In the genomic region with DNA sequence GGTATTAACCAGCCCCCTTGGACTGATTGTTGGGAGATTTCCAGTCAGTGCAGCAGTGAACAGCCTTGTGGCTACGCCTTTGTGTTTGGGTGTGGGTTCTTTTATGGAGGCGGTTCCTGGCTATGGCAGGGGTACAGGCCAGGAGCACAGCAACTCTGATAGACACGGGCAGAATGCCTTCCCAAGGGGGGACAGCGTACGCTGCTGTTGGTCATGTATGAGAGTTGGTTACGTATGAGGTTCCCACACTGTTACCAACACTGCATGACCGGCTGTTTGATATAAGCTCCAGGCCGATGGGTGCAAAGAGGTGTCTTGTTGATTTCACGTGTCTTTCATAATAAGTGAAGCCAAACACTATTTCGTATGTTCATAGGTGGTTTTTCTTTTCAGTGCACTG, we compare ENCODE assay signal across 1 cellular context.
TF ChIP-seq lines count a peak whose summit lies in the region.

No MANE protein-coding gene starts in this region.

TF ChIP-seq in IMR-90, 13 proteins besides CTCF, POLR2A, EP300 and RAD21 (continued from another document):
- TF ChIP-seq, protein P1, sequence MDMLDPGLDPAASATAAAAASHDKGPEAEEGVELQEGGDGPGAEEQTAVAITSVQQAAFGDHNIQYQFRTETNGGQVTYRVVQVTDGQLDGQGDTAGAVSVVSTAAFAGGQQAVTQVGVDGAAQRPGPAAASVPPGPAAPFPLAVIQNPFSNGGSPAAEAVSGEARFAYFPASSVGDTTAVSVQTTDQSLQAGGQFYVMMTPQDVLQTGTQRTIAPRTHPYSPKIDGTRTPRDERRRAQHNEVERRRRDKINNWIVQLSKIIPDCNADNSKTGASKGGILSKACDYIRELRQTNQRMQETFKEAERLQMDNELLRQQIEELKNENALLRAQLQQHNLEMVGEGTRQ (IDR thresholded peaks at IDR 0.05; ENCODE audit: low read depth, low read length) = no peak
- no peak for TF ChIP-seq CHD1 (IDR thresholded peaks at IDR 0.05; ENCODE audit: low read depth, low read length)
- TF ChIP-seq, protein P2, sequence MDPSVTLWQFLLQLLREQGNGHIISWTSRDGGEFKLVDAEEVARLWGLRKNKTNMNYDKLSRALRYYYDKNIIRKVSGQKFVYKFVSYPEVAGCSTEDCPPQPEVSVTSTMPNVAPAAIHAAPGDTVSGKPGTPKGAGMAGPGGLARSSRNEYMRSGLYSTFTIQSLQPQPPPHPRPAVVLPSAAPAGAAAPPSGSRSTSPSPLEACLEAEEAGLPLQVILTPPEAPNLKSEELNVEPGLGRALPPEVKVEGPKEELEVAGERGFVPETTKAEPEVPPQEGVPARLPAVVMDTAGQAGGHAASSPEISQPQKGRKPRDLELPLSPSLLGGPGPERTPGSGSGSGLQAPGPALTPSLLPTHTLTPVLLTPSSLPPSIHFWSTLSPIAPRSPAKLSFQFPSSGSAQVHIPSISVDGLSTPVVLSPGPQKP (IDR thresholded peaks at IDR 0.05; ENCODE audit: borderline replicate concordance, low read depth, low read length) = no peak
- TF ChIP-seq CEBPB (IDR thresholded peaks at IDR 0.05; ENCODE audit: low read depth, low read length) = no peak
- no peak for TF ChIP-seq MXI1 (IDR thresholded peaks at IDR 0.05; ENCODE audit: borderline replicate concordance, low read depth, low read length)
- TF ChIP-seq NFE2L2 (IDR thresholded peaks at IDR 0.05; ENCODE audit: low read depth, low read length) = no peak
- no peak for TF ChIP-seq RFX5 (IDR thresholded peaks at IDR 0.05; ENCODE audit: low read depth, low read length)
- no peak for TF ChIP-seq MAFK (IDR thresholded peaks at IDR 0.05; ENCODE audit: low read depth, low read length)
- TF ChIP-seq RCOR1 (IDR thresholded peaks at IDR 0.05; ENCODE audit: insufficient replicate concordance, low read length) = no peak
TF ChIP-seq in IMR-90: peak in this region for 0.
